Comparison of ENCODE assay signal across 8 cellular contexts in genomic region chr5:50963647-50964584, GRCh38.
DNase-seq lines count a peak whose midpoint lies in the region; ATAC-seq and TF ChIP-seq lines count a peak whose summit lies in the region.

No MANE protein-coding gene starts in this region.

- intact Hi-C loops in heart left ventricle (cut with DNase I) (loop anchor here in 8 of 10 donors (2.0 to 10.0 kb wide), 5 partner anchors 1043 to 1701 kb away; no protein-coding TSS in a partner anchor), Right ventricle myocardium superior (cut with DNase I) (loop anchor here (5.0 to 10.0 kb wide), 2 partner anchors 1041 to 1693 kb away; no protein-coding TSS in a partner anchor)

- TF ChIP-seq POLR2A in heart left ventricle (IDR thresholded peaks at IDR 0.05): no peak
- TF ChIP-seq POLR2A in erythroblast (IDR thresholded peaks at IDR 0.05; ENCODE audit: low read length): no peak

- H3K4me1 Mint-ChIP-seq in osteocyte (ENCODE audit: unreplicated experiment): peaks cover 36% of the 10 kb centered on the region

- no peak overlapping the region for H3K27ac ChIP-seq in heart left ventricle

- peak overlapping the region; percentile 77 for H3K4me3 Mint-ChIP-seq in osteocyte (ENCODE audit: unreplicated experiment)

- H3K36me3 ChIP-seq in heart left ventricle (no peaks in the 10 kb centered on the region), endocrine pancreas (ENCODE audit: control insufficient read depth, insufficient read depth, low read length) (no peaks in the 10 kb centered on the region)

- H3K27ac Mint-ChIP-seq in osteocyte (ENCODE audit: unreplicated experiment): no peak overlapping the region

- ATAC-seq in heart left ventricle: peak in 3 of 4 donors; percentile 12 to 55 (median 13)
- no peak for ATAC-seq in Right ventricle myocardium superior (ENCODE audit: poor library complexity)
- ATAC-seq in HG03025 (IDR thresholded peaks at IDR 0.05; ENCODE audit: low FRiP score, unreplicated experiment): no peak
- ATAC-seq in GM18520 (IDR thresholded peaks at IDR 0.05; ENCODE audit: unreplicated experiment): no peak

- H3K4me3 ChIP-seq in heart left ventricle (peak overlapping the region; percentile 20 to 57 (median 43)), endocrine pancreas (ENCODE audit: control insufficient read depth, insufficient read depth, low read length) (peak overlapping the region; percentile 72)

- no peaks in the 10 kb centered on the region for H3K9me3 Mint-ChIP-seq in osteocyte (ENCODE audit: unreplicated experiment)

- H3K9me3 ChIP-seq in heart left ventricle: no peaks in the 10 kb centered on the region
- no peaks in the 10 kb centered on the region for H3K9me3 ChIP-seq in endocrine pancreas (ENCODE audit: control insufficient read depth, low read length)

- TF ChIP-seq CTCF in heart left ventricle (IDR thresholded peaks at IDR 0.05): no peak
- no peak for TF ChIP-seq CTCF in osteocyte (IDR thresholded peaks at IDR 0.05)

- peaks cover 73% of the 10 kb centered on the region for H3K27me3 Mint-ChIP-seq in osteocyte (ENCODE audit: unreplicated experiment)

- H3K9ac ChIP-seq in endocrine pancreas (ENCODE audit: control insufficient read depth, insufficient read depth, low read length): peak overlapping the region; percentile 86

- H3K27me3 ChIP-seq in heart left ventricle (peaks cover 34 to 83% (median 60%) of the 10 kb centered on the region in 9 donors), endocrine pancreas (ENCODE audit: control insufficient read depth, insufficient read depth, low read length) (no peaks in the 10 kb centered on the region)

- H3K36me3 Mint-ChIP-seq in osteocyte (ENCODE audit: unreplicated experiment): no peaks in the 10 kb centered on the region

- H3K4me1 ChIP-seq in heart left ventricle (peaks cover 0 to 44% (median 30%) of the 10 kb centered on the region in 12 donors), endocrine pancreas (ENCODE audit: control insufficient read depth, insufficient read depth, low read length) (peaks cover 15% of the 10 kb centered on the region)

- WGBS in heart left ventricle, 4 donors: 4 to 15% (median 9%) methylated on average over 32 to 42 of the region's 42 CpGs

- DNase-seq in heart left ventricle (no peak), Right ventricle myocardium superior (no peak), NOMO-1 treated with DMSO at 0.1 percent for 48 hours (lab: John Stamatoyannopoulos, UW; ENCODE audit: unreplicated experiment) (peak; percentile 37), osteocyte (ENCODE audit: extremely low spot score, unreplicated experiment) (no peak), erythroblast (lab: John Stamatoyannopoulos, UW) (no peak)

Comparison
In these comparisons a context has a peak if more than half of its experiments do, and no peak if none do; other contexts are left out.
1. ATAC-seq: peak in heart left ventricle (3 of 4); none in Right ventricle myocardium superior (single experiment), HG03025 (single experiment) and GM18520 (single experiment).